Comparison of ENCODE assay signal across 1 cellular context in genomic region chr5:84764227-84764626, GRCh38.
TF ChIP-seq lines count a peak whose summit lies in the region.

No MANE protein-coding gene starts in this region.

TF ChIP-seq in HepG2, 621 proteins besides CTCF, POLR2A, EP300 and RAD21 (continued from another document):
- TF ChIP-seq SP4 (CRISPR knock-in tag; IDR thresholded peaks at IDR 0.05): no peak
- TF ChIP-seq CBX1 (IDR thresholded peaks at IDR 0.05; ENCODE audit: low read depth): no peak
- TF ChIP-seq DMAP1 (CRISPR knock-in tag; IDR thresholded peaks at IDR 0.05): no peak
- no peak for TF ChIP-seq ZNF879 (CRISPR knock-in tag; IDR thresholded peaks at IDR 0.05)
